ENCODE assay signal across 8 cellular contexts in genomic region chr22:28829358-28830181, GRCh38. TPM values are rescaled to one million over a fixed set of nuclear protein-coding genes. Genes with fewer than 3 reads are reported as not detected.
A peak's percentile ranks its signal among the peaks of the same experiment; 100 is the strongest.
DNase-seq lines count a peak whose midpoint lies in the region; ATAC-seq and TF ChIP-seq lines count a peak whose summit lies in the region.

No MANE protein-coding gene starts in this region.

- no peak for ATAC-seq in HG03108 (IDR thresholded peaks at IDR 0.05; ENCODE audit: unreplicated experiment)

- H3K4me1 Mint-ChIP-seq in osteocyte (ENCODE audit: unreplicated experiment), result peaks cover 4% of the 10 kb centered on the region

- H3K27ac Mint-ChIP-seq in osteocyte (ENCODE audit: unreplicated experiment), result no peak overlapping the region

- H3K4me1 ChIP-seq in SJCRH30 (no peaks in the 10 kb centered on the region), suprapubic skin (peaks cover 11% of the 10 kb centered on the region)

- 41% methylated on average over 12 of the region's 12 CpGs for WGBS in suprapubic skin

- peak; percentile 99 for TF ChIP-seq CTCF in osteocyte (IDR thresholded peaks at IDR 0.05)
- peak; percentile 91 to 98 for TF ChIP-seq CTCF in suprapubic skin (IDR thresholded peaks at IDR 0.05)

- peak; percentile 14 for DNase-seq in DMS53 treated with DMSO at 0.1 percent for 48 hours (lab: John Stamatoyannopoulos, UW; ENCODE audit: unreplicated experiment)
- peak; percentile 80 for DNase-seq in HuH-7 (ENCODE audit: low spot score)
- DNase-seq in SJCRH30, result peak; percentile 57 to 85
- peak; percentile 73 for DNase-seq in activated naive CD4-positive, alpha-beta T cell treated with Interleukin-2 at 50 U/mL for 16 hours
- peak; percentile 72 for DNase-seq in globus pallidus (ENCODE audit: low spot score)
- peak; percentile 85 for DNase-seq in osteocyte (ENCODE audit: extremely low spot score, unreplicated experiment)
- DNase-seq in suprapubic skin (ENCODE audit: low spot score in 2 of 2), result peak; percentile 79 to 86

- no peaks in the 10 kb centered on the region for H3K9me3 Mint-ChIP-seq in osteocyte (ENCODE audit: unreplicated experiment)

- H3K27ac ChIP-seq in SJCRH30, result no peak overlapping the region
- no peak overlapping the region for H3K27ac ChIP-seq in suprapubic skin

- TF ChIP-seq EP300 in suprapubic skin (IDR thresholded peaks at IDR 0.05), result no peak

- no peak for TF ChIP-seq POLR2A in suprapubic skin (IDR thresholded peaks at IDR 0.05)

- H3K27me3 ChIP-seq in SJCRH30 (no peaks in the 10 kb centered on the region), suprapubic skin (no peaks in the 10 kb centered on the region)

- no peak overlapping the region for H3K4me3 ChIP-seq in SJCRH30
- H3K4me3 ChIP-seq in suprapubic skin, result no peak overlapping the region

- no peaks in the 10 kb centered on the region for H3K27me3 Mint-ChIP-seq in osteocyte (ENCODE audit: unreplicated experiment)

- H3K36me3 Mint-ChIP-seq in osteocyte (ENCODE audit: unreplicated experiment), result peaks cover 5% of the 10 kb centered on the region

- H3K4me3 Mint-ChIP-seq in osteocyte (ENCODE audit: unreplicated experiment), result no peak overlapping the region

- H3K9me3 ChIP-seq in SJCRH30 (replicated peaks) (no peaks in the 10 kb centered on the region), suprapubic skin (no peaks in the 10 kb centered on the region)

- H3K36me3 ChIP-seq in SJCRH30, result no peaks in the 10 kb centered on the region
- H3K36me3 ChIP-seq in suprapubic skin, result no peaks in the 10 kb centered on the region

RNA-seq across cellular contexts. Expression of gene XBP1, which starts 29.2 kb away (rescaled TPM):
- total RNA-seq in SJCRH30 (2014; rRNA removed; shearing (Covaris generic)), result 71.6 and 80.2 TPM in 2 replicates
- total RNA-seq in osteocyte, result 144 and 150 TPM in 2 replicates
- total RNA-seq in suprapubic skin, result 100 to 1,000 TPM; 220 to 305 (median 237) TPM

RNA-seq across cellular contexts. Expression of gene ZNRF3, which starts 53.8 kb away (rescaled TPM):
- total RNA-seq in SJCRH30 (2014; rRNA removed; shearing (Covaris generic)), result 9.1 and 9.7 TPM in 2 replicates
- 6.4 and 6.7 TPM in 2 replicates for total RNA-seq in osteocyte
- 10 to 100 TPM; 13.3 to 20.7 (median 18.4) TPM for total RNA-seq in suprapubic skin

RNA-seq across cellular contexts. Expression of gene CCDC117, which starts 57.1 kb away (rescaled TPM):
- 43.9 and 44.7 TPM in 2 replicates for total RNA-seq in SJCRH30 (2014; rRNA removed; shearing (Covaris generic))
- total RNA-seq in osteocyte (21.9 and 23.6 TPM in 2 replicates), suprapubic skin (10 to 100 TPM; 12.0 to 21.2 (median 16.6) TPM)

Comparison
In these comparisons a context has a peak if more than half of its experiments do, and no peak if none do; other contexts are left out.
1. DNase-seq: peak in every context shown above with its lines; median percentile 85 in osteocyte; 82 in suprapubic skin; 80 in HuH-7; 73 in activated naive CD4-positive, alpha-beta T cell treated with Interleukin-2 at 50 U/mL for 16 hours; 72 in globus pallidus; 71 in SJCRH30; 14 in DMS53 treated with DMSO at 0.1 percent for 48 hours.